In genomic region chr2:65185012-65185411, GRCh38 we compare ENCODE assay signal across 23 cellular contexts. TPM values are rescaled to one million over a fixed set of nuclear protein-coding genes. Genes with fewer than 3 reads are reported as not detected.
DNase-seq lines count a peak whose midpoint lies in the region; ATAC-seq, FAIRE-seq and TF ChIP-seq lines count a peak whose summit lies in the region.
"Had no signal": no experiment of that assay in that cellular context is flagged by ENCODE, and none has a peak within 500 bp of the region (broad histone marks: within the 10 kb centered on the region; RNA-seq: fewer than 3 reads in every experiment).

No MANE protein-coding gene starts in this region.

- peaks cover 3% of the 10 kb centered on the region; the same call in 1 of the 2 replicates for H3K9me3 ChIP-seq in K562 (replicated peaks; ENCODE audit: control insufficient read depth, insufficient read depth, low read depth, low read length)
- H3K9me3 ChIP-seq: BE2C, BLaER1, Caco-2 had no signal

- FAIRE-seq in K562 (lab: Jason Lieb, UNC), result no peak
- FAIRE-seq: A204.1, D721Med, G401.6, GM12891, GM19239 had no signal

- H3K27ac ChIP-seq in K562 (ENCODE audit: extremely low read depth, low read depth, low read length) (no peak overlapping the region), mesendoderm (ENCODE audit: low read depth, low read length) (no peak overlapping the region)
- H3K27ac ChIP-seq: BLaER1 had no signal

- BruUV-seq in K562 (replicated peaks; lab: Mats Ljungman, UMichigan), result no TSS peak

- in situ Hi-C loops in K562 (cut with MboI), result loop anchor here (5.0 kb wide), 1 partner anchor 113 kb away; no protein-coding TSS in a partner anchor

- no peak for TF ChIP-seq POLR2A in K562 (conservative IDR thresholded peaks at IDR 0.05)

- H3K79me2 ChIP-seq in K562 (ENCODE audit: control insufficient read depth, insufficient read depth, low read length) (no peaks in the 10 kb centered on the region), mesendoderm (ENCODE audit: control insufficient read depth, insufficient read depth, low read length) (no peaks in the 10 kb centered on the region)

- no peak for TF ChIP-seq RAD21 in K562 (CRISPR knock-in tag; conservative IDR thresholded peaks at IDR 0.05 in 1 of 2, IDR thresholded peaks at IDR 0.05 in 1 of 2)

- no peak overlapping the region for H4K8ac ChIP-seq in mesendoderm (ENCODE audit: low read depth, low read length)

- H4K20me1 ChIP-seq in K562 (replicated peaks; ENCODE audit: control insufficient read depth, insufficient read depth, low read length), result no peaks in the 10 kb centered on the region
- H4K20me1 ChIP-seq: BLaER1 had no signal

- no peaks in the 10 kb centered on the region for H3K9me1 ChIP-seq in K562 (ENCODE audit: control insufficient read depth, insufficient read depth, low read length)

- intact Hi-C loops in K562 (cut with micrococcal nuclease), result loop anchor here (5.0 kb wide), 1 partner anchor 387 kb away; no protein-coding TSS in a partner anchor

- H3K4me1 Mint-ChIP-seq in WTC11, result peaks cover 6% of the 10 kb centered on the region

- no peaks in the 10 kb centered on the region for H3K36me3 Mint-ChIP-seq in WTC11
- H3K36me3 Mint-ChIP-seq: CD14-positive monocyte; CD4-positive, alpha-beta memory T cell had no signal

- no peak overlapping the region for H2BK15ac ChIP-seq in mesendoderm (replicated peaks; ENCODE audit: low read depth)

- H3K27ac Mint-ChIP-seq in WTC11, result no peak overlapping the region
- H3K27ac Mint-ChIP-seq: CD14-positive monocyte; CD4-positive, alpha-beta memory T cell; CD4-positive, CD25-positive, alpha-beta regulatory T cell; CD8-positive, alpha-beta memory T cell had no signal

- no peak overlapping the region for H3K4me3 Mint-ChIP-seq in WTC11
- H3K4me3 Mint-ChIP-seq: CD14-positive monocyte; CD4-positive, alpha-beta memory T cell; CD4-positive, CD25-positive, alpha-beta regulatory T cell; CD8-positive, alpha-beta memory T cell had no signal

- H3K18ac ChIP-seq in mesendoderm (ENCODE audit: low read length), result no peak overlapping the region

- H3K36me3 ChIP-seq in K562 (ENCODE audit: control insufficient read depth, insufficient read depth, low read length) (no peaks in the 10 kb centered on the region), mesendoderm (ENCODE audit: control insufficient read depth, insufficient read depth, low read length) (no peaks in the 10 kb centered on the region)
- H3K36me3 ChIP-seq: BE2C, BLaER1 had no signal

- H2AK5ac ChIP-seq in mesendoderm (ENCODE audit: low read length), result no peak overlapping the region

- DNase-seq in WTC11 (ENCODE audit: low spot score) (no peak), K562 (ENCODE audit: extremely low read depth in 1 of 4, low spot score in 3 of 4) (no peak), mesendoderm (no peak), COLO668 (lab: John Stamatoyannopoulos, UW; ENCODE audit: unreplicated experiment) (no peak)
- DNase-seq: 8988T; ACHN; BE2C; C1 segment of cervical spinal cord; Calu3; CD4-positive, alpha-beta memory T cell; CD4-positive, CD25-positive, alpha-beta regulatory T cell; CD8-positive, alpha-beta memory T cell; DMS79 treated with DMSO at 0.1 percent for 48 hours; GF-D8 had no signal

- no peak for ATAC-seq in WTC11
- ATAC-seq in K562, result no peak
- ATAC-seq in esophagus mucosa, result no peak

- no peaks in the 10 kb centered on the region for H3K79me1 ChIP-seq in mesendoderm (ENCODE audit: low read length)

- no peak for TF ChIP-seq CTCF in WTC11 (IDR thresholded peaks at IDR 0.05)
- TF ChIP-seq CTCF in K562 (IDR thresholded peaks at IDR 0.05 in 2 of 3, conservative IDR thresholded peaks at IDR 0.05 in 1 of 3; ENCODE audit: insufficient read depth in 2 of 3, low read depth in 1 of 3, low read length in 3 of 3), result no peak

- H3K4me1 ChIP-seq in K562 (replicated peaks in 1 of 2; ENCODE audit: control insufficient read depth in 2 of 2, insufficient read depth in 2 of 2, low read length in 2 of 2) (peaks cover 3 to 4% of the 10 kb centered on the region in 2 experiments; a peak in 2 of 5 replicates), mesendoderm (ENCODE audit: control insufficient read depth, low read depth, low read length) (peaks cover 2% of the 10 kb centered on the region)
- H3K4me1 ChIP-seq: BE2C, BLaER1 had no signal

- H3K27me3 Mint-ChIP-seq in WTC11 (ENCODE audit: low read depth), result peaks cover 12% of the 10 kb centered on the region

- H3K9ac ChIP-seq in K562 (ENCODE audit: insufficient read depth in 1 of 2, low read depth in 2 of 2, low read length in 2 of 2) (no peak overlapping the region), mesendoderm (ENCODE audit: low read length) (no peak overlapping the region)
- H3K9ac ChIP-seq: BLaER1 had no signal

- no peak overlapping the region for H4K5ac ChIP-seq in mesendoderm (ENCODE audit: low read length)

- no peak overlapping the region for H3K4me2 ChIP-seq in K562 (ENCODE audit: insufficient read depth, low read length)
- H3K4me2 ChIP-seq in mesendoderm (ENCODE audit: low read length), result no peak overlapping the region
- H3K4me2 ChIP-seq: BLaER1 had no signal

- H3K4ac ChIP-seq in mesendoderm (ENCODE audit: low read depth, low read length), result no peak overlapping the region

- H3K23ac ChIP-seq in mesendoderm (ENCODE audit: low read length), result no peak overlapping the region

- H3K27me3 ChIP-seq in K562 (ENCODE audit: control insufficient read depth in 2 of 2, insufficient read depth in 2 of 2, low read length in 2 of 2) (no peaks in the 10 kb centered on the region), mesendoderm (ENCODE audit: insufficient read depth, low read length, poor library complexity) (no peaks in the 10 kb centered on the region)
- H3K27me3 ChIP-seq: BE2C, BLaER1 had no signal

- POLR2A ChIA-PET in WTC11 (lab: Charles Lee), result no interaction called here
- POLR2A ChIA-PET in K562 (lab: Yijun Ruan, JAX), result interaction anchor here (0.5 kb wide), 1 partner anchor 31 kb away, joined by 3 read pairs; no protein-coding TSS in a partner anchor

- no peak overlapping the region for H2AFZ ChIP-seq in K562 (ENCODE audit: low read depth, low read length)

- peak overlapping the region; percentile 32 for H2BK120ac ChIP-seq in mesendoderm (ENCODE audit: low read depth, low read length)

- H3K4me3 ChIP-seq in K562, result no peak overlapping the region
- no peak overlapping the region for H3K4me3 ChIP-seq in mesendoderm (ENCODE audit: low read length)
- H3K4me3 ChIP-seq: BLaER1 had no signal

- 30% methylated on average over 3 of the region's 3 CpGs for WGBS in K562 (ENCODE audit: insufficient coverage, low coverage, missing lambda C conversion rate)
- WGBS in mesendoderm (ENCODE audit: extremely low coverage, insufficient coverage, low lambda C conversion rate), result no CpG with 5 or more reads among the region's 3 CpGs

- H3K9me3 Mint-ChIP-seq in WTC11, result peaks cover 7% of the 10 kb centered on the region; the same call in 1 of the 2 replicates
- H3K9me3 Mint-ChIP-seq: CD4-positive, alpha-beta memory T cell; CD8-positive, alpha-beta memory T cell had no signal

- no peak for TF ChIP-seq EP300 in K562 (IDR thresholded peaks at IDR 0.05; ENCODE audit: low read length)

- H3K56ac ChIP-seq in mesendoderm (ENCODE audit: low read length), result no peak overlapping the region

- CTCF ChIA-PET in WTC11 (lab: Charles Lee), result interaction anchor here (1.1 to 2.5 kb wide), 2 partner anchors 21 to 55 kb away, joined by 4 to 15 read pairs; partner anchors contain the start of gene RAB1A
- CTCF ChIA-PET in K562 (lab: Yijun Ruan, JAX; ENCODE audit: low intra/inter-chr PET ratio), result no interaction called here

- H2BK5ac ChIP-seq in mesendoderm (ENCODE audit: low read length), result no peak overlapping the region

RNA-seq across cellular contexts. Expression of gene ACTR2, which starts 42.6 kb away (rescaled TPM):
- 160 to 170 TPM (median 168 TPM) in 3 replicates for total RNA-seq in WTC11 (2021)
- total RNA-seq in K562 (2011; cell fraction: chromatin; rRNA removed; ENCODE audit: low replicate concordance), result 19.1 and 38.4 TPM in 2 replicates
- 12.6 and 16.7 TPM in 2 replicates for total RNA-seq in K562 (2011; cell fraction: nucleolus; rRNA removed)
- 26.9 and 40.4 TPM in 2 replicates for total RNA-seq in K562 (2011; cell fraction: nucleoplasm; rRNA removed)
- 56.3 and 65.8 TPM in 2 replicates for total RNA-seq in K562 (2014; rRNA removed)
- 98.5 and 124 TPM in 2 replicates for total RNA-seq in K562 (2014; rRNA removed; fragmentation: Illumina TruSeq; extraction: Trizol)
- total RNA-seq in K562 (2015; rRNA removed; fragmentation: Illumina TruSeq; extraction: Trizol), result 96.3 and 108 TPM in 2 replicates
- 215 and 239 TPM in 2 replicates for total RNA-seq in K562 (2021)
- 127 and 179 TPM in 2 replicates for polyA plus RNA-seq in K562 (2011; rRNA removed)
- 27.6 and 80.2 TPM in 2 replicates for polyA plus RNA-seq in K562 (2011; cell fraction: cytosol; rRNA removed)
- 12.3 and 25.4 TPM in 2 replicates for polyA plus RNA-seq in K562 (2011; cell fraction: nucleus; rRNA removed)
- polyA plus RNA-seq in K562 (2012), result 219 and 224 TPM in 2 replicates
- 183 and 192 TPM in 2 replicates for polyA plus RNA-seq in K562 (2014; fragmentation: Illumina TruSeq; extraction: Trizol)
- polyA plus RNA-seq in K562 (2014; fragmentation: Nextera tagmentation; extraction: Ambion mirVana), result 10 to 100 TPM; 47.3 to 57.3 TPM
- 118 and 122 TPM in 2 replicates for polyA plus RNA-seq in K562 (2014; rRNA removed)
- 156 and 194 TPM in 2 replicates for polyA minus RNA-seq in K562 (2011; rRNA and poly(A)+ RNA removed)
- polyA minus RNA-seq in K562 (2011; cell fraction: cytosol; rRNA and poly(A)+ RNA removed), result 86.4 and 105 TPM in 2 replicates
- 7.8 and 20.1 TPM in 2 replicates for polyA minus RNA-seq in K562 (2011; cell fraction: nucleus; rRNA and poly(A)+ RNA removed)
- polyA plus RNA-seq in mesendoderm (2013, experiment 1 of 2), result 104 TPM
- polyA plus RNA-seq in mesendoderm (2013, experiment 2 of 2), result 104 TPM
- total RNA-seq in esophagus mucosa, result 177 TPM

RNA-seq across cellular contexts. Expression of gene RAB1A, which starts 55.1 kb away (rescaled TPM):
- total RNA-seq in WTC11 (2021) (112 to 114 TPM (median 113 TPM) in 3 replicates), K562 (2014; rRNA removed) (62.2 and 83.5 TPM in 2 replicates), K562 (2014; rRNA removed; fragmentation: Illumina TruSeq; extraction: Trizol) (67.7 and 81.4 TPM in 2 replicates), K562 (2015; rRNA removed; fragmentation: Illumina TruSeq; extraction: Trizol) (64.4 and 66.7 TPM in 2 replicates), K562 (2021) (93.9 and 99.4 TPM in 2 replicates), esophagus mucosa (113 TPM)
- total RNA-seq in K562 (2011; cell fraction: chromatin; rRNA removed; ENCODE audit: low replicate concordance), result 20.3 and 50.3 TPM in 2 replicates
- total RNA-seq in K562 (2011; cell fraction: nucleolus; rRNA removed), result 13.5 and 14.3 TPM in 2 replicates
- 36.1 and 60.5 TPM in 2 replicates for total RNA-seq in K562 (2011; cell fraction: nucleoplasm; rRNA removed)
- polyA plus RNA-seq in K562 (2011; rRNA removed) (144 and 163 TPM in 2 replicates), K562 (2014; fragmentation: Illumina TruSeq; extraction: Trizol) (81.5 and 89.1 TPM in 2 replicates), K562 (2014; fragmentation: Nextera tagmentation; extraction: Ambion mirVana) (10 to 100 TPM; 43.8 to 47.8 TPM), K562 (2014; rRNA removed) (125 and 136 TPM in 2 replicates)
- 33.7 and 80.3 TPM in 2 replicates for polyA plus RNA-seq in K562 (2011; cell fraction: cytosol; rRNA removed)
- 23.6 and 40.8 TPM in 2 replicates for polyA plus RNA-seq in K562 (2011; cell fraction: nucleus; rRNA removed)
- polyA plus RNA-seq in K562 (2012), result 116 and 153 TPM in 2 replicates
- polyA minus RNA-seq in K562 (2011; rRNA and poly(A)+ RNA removed), result 93.6 and 96.1 TPM in 2 replicates
- polyA minus RNA-seq in K562 (2011; cell fraction: cytosol; rRNA and poly(A)+ RNA removed), result 31.6 and 38.0 TPM in 2 replicates
- 13.1 and 22.5 TPM in 2 replicates for polyA minus RNA-seq in K562 (2011; cell fraction: nucleus; rRNA and poly(A)+ RNA removed)
- polyA plus RNA-seq in mesendoderm (2013, experiment 1 of 2), result 126 TPM
- polyA plus RNA-seq in mesendoderm (2013, experiment 2 of 2), result 121 TPM
